Comparison of ENCODE assay signal across 22 cellular contexts in the genomic region with DNA sequence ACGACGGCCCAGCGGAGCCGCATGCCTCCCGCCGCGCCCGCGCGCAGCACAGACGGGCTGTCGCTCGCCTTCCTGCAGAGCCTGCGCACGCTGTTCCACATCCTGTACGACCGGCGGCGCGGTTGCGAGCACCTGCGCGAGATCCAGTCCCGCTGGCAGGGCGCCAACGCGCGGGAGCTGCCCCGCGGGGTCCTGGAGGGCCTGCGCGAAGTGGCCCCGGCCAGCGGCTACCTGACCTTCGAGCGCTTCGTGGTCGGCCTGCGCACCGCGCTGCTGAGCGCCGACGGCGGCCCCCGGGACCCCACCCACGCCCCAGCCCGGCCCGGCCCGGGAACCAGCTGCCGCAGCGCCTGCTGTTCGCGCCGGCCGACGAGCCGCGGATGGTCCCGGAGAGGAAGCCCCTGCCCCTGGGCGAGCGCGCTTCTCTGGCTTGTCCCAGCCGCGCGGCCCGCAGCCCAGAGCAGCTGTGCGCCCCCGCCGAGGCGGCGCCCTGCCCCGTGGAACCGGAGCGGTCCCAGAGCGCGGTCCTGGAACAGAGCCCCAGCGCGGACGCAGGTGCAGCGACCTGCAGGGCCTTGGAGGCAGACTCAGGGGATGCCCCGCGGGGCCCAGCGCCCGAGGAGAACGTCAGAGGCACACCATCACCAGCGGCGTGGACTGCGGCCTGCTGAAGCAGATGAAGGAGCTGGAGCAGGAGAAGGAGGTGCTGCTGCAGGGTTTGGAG. TPM values are rescaled to one million over a fixed set of nuclear protein-coding genes. Genes with fewer than 3 reads are reported as not detected.
"Had no signal": no experiment of that assay in that cellular context is flagged by ENCODE, and none has a peak within 500 bp of the region (broad histone marks: within the 10 kb centered on the region; RNA-seq: fewer than 3 reads in every experiment).

No MANE protein-coding gene starts in this region.

- H3K27me3 ChIP-seq: MG63, SJSA1 had no signal

- H3K9me3 ChIP-seq: MG63, SK-N-SH had no signal

- DNase-seq: Karpas-422, KG1, MG63, NCI-H1092, NCI-H1105 treated with DMSO at 0.1 percent for 48 hours, NCI-H1417 treated with DMSO at 0.1 percent for 48 hours, NCI-H146, NCI-H1694 treated with DMSO at 0.1 percent for 48 hours, NCI-H1930, NCI-H2081, NCI-H2107, NCI-H2227 treated with DMSO at 0.1 percent for 48 hours, NCI-H524, NCI-H69, NCI-H774, Right ventricle myocardium superior, SIG-M5, SK-N-SH, SW 1271 had no signal

- H3K27ac ChIP-seq: SJSA1 had no signal

- H3K4me3 ChIP-seq: MG63, SJSA1 had no signal

- H3K4me1 ChIP-seq: SJSA1 had no signal

- H3K36me3 ChIP-seq: MG63, SJSA1 had no signal

RNA-seq across cellular contexts. Expression of a gene that starts 25.3 kb away (rescaled TPM):
- total RNA-seq: HT-29, NCI-H460, Right ventricle myocardium superior, SJSA1 had no signal
- polyA plus RNA-seq: SK-N-SH had no signal
